ENCODE assay signal across 1 cellular context in the genomic region with DNA sequence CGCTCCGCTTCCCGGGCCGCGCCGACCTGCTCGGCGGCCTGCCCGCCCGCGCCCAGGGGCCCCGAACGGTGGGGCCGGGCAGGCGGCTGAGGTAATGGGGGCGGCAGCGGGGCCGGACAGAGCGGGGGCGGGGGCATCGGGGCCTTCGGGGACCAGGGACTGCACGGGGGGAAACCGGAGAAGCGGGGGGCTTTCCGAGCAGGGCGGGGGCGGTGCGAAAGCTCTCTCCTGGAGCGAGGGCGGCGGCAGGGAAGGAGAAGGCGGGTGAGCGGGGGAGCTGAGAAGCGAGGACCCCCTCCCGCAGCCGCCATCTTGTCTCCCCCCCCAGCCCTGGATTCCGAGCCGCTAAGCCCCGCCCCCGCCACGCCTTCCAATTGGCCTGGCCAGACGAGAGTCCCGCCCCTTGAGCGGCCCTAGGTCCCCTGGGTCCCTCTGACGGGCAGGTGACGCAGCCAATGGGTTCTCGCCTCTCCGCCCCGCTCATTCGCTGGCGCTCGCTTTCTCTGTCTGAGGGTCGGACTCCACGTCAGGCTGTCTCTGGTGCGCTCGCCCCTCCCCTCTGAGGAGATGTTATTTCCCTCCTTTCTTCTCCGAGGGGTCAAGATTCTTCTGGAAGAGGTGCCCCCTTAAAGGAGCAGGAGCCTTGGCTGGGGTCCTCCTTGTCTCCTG.
TF ChIP-seq lines count a peak whose summit lies in the region.

No MANE protein-coding gene starts in this region.

TF ChIP-seq in HepG2, 621 proteins besides CTCF, POLR2A, EP300 and RAD21 (continued from another document):
- TF ChIP-seq, protein P1, sequence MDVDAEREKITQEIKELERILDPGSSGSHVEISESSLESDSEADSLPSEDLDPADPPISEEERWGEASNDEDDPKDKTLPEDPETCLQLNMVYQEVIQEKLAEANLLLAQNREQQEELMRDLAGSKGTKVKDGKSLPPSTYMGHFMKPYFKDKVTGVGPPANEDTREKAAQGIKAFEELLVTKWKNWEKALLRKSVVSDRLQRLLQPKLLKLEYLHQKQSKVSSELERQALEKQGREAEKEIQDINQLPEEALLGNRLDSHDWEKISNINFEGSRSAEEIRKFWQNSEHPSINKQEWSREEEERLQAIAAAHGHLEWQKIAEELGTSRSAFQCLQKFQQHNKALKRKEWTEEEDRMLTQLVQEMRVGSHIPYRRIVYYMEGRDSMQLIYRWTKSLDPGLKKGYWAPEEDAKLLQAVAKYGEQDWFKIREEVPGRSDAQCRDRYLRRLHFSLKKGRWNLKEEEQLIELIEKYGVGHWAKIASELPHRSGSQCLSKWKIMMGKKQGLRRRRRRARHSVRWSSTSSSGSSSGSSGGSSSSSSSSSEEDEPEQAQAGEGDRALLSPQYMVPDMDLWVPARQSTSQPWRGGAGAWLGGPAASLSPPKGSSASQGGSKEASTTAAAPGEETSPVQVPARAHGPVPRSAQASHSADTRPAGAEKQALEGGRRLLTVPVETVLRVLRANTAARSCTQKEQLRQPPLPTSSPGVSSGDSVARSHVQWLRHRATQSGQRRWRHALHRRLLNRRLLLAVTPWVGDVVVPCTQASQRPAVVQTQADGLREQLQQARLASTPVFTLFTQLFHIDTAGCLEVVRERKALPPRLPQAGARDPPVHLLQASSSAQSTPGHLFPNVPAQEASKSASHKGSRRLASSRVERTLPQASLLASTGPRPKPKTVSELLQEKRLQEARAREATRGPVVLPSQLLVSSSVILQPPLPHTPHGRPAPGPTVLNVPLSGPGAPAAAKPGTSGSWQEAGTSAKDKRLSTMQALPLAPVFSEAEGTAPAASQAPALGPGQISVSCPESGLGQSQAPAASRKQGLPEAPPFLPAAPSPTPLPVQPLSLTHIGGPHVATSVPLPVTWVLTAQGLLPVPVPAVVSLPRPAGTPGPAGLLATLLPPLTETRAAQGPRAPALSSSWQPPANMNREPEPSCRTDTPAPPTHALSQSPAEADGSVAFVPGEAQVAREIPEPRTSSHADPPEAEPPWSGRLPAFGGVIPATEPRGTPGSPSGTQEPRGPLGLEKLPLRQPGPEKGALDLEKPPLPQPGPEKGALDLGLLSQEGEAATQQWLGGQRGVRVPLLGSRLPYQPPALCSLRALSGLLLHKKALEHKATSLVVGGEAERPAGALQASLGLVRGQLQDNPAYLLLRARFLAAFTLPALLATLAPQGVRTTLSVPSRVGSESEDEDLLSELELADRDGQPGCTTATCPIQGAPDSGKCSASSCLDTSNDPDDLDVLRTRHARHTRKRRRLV (CRISPR knock-in tag; IDR thresholded peaks at IDR 0.05), result no peak
- TF ChIP-seq ZNF547 (CRISPR knock-in tag; IDR thresholded peaks at IDR 0.05), result no peak
